Comparison of ENCODE assay signal across 8 cellular contexts in genomic region chr16:53053967-53054669, GRCh38. TPM values are rescaled to one million over a fixed set of nuclear protein-coding genes. Genes with fewer than 3 reads are reported as not detected.
DNase-seq lines count a peak whose midpoint lies in the region; ATAC-seq and TF ChIP-seq lines count a peak whose summit lies in the region.

No MANE protein-coding gene starts in this region.

- no peaks in the 10 kb centered on the region for H3K9me3 Mint-ChIP-seq in activated naive CD8-positive, alpha-beta T cell treated with anti-CD3 and anti-CD28 coated beads, Interleukin-2, amount 50 U/mL, for 24 hours
- no peaks in the 10 kb centered on the region for H3K9me3 Mint-ChIP-seq in immature natural killer cell
- H3K9me3 Mint-ChIP-seq in stimulated activated naive B cell treated with anti-CD40 and anti-IgM and Interleukin-4, amounts not matched to agents 10 μg/mL and 1 μg/mL and 100 μg/mL, for 72 hours = no peaks in the 10 kb centered on the region

- TF ChIP-seq CTCF in HFF-Myc (IDR thresholded peaks at IDR 0.05; ENCODE audit: low read depth, low read length, missing control alignments) = no peak

- H3K27ac Mint-ChIP-seq in activated naive CD8-positive, alpha-beta T cell treated with anti-CD3 and anti-CD28 coated beads, Interleukin-2, amount 50 U/mL, for 24 hours = peak overlapping the region; percentile 85
- H3K27ac Mint-ChIP-seq in immature natural killer cell = peak overlapping the region in 5 of 6 donors; percentile 29 to 83 (median 57)
- peak overlapping the region; percentile 95 for H3K27ac Mint-ChIP-seq in stimulated activated naive B cell treated with anti-CD40 and anti-IgM and Interleukin-4, amounts not matched to agents 10 μg/mL and 1 μg/mL and 100 μg/mL, for 72 hours

- H3K4me1 Mint-ChIP-seq in activated naive CD8-positive, alpha-beta T cell treated with anti-CD3 and anti-CD28 coated beads, Interleukin-2, amount 50 U/mL, for 24 hours = peaks cover 31% of the 10 kb centered on the region
- H3K4me1 Mint-ChIP-seq in immature natural killer cell = peaks cover 35 to 39% of the 10 kb centered on the region in 2 donors
- H3K4me1 Mint-ChIP-seq in stimulated activated naive B cell treated with anti-CD40 and anti-IgM and Interleukin-4, amounts not matched to agents 10 μg/mL and 1 μg/mL and 100 μg/mL, for 72 hours = peaks cover 29% of the 10 kb centered on the region in 2 donors

- peak overlapping the region; percentile 71 for H3K4me3 ChIP-seq in HFF-Myc (replicated peaks; ENCODE audit: low read depth, low read length)

- peak; percentile 53 for ATAC-seq in activated naive CD8-positive, alpha-beta T cell treated with anti-CD3 and anti-CD28 coated beads, Interleukin-2, amount 50 U/mL, for 24 hours
- peak; percentile 71 for ATAC-seq in stimulated activated naive B cell treated with anti-CD40 and anti-IgM and Interleukin-4, amounts not matched to agents 10 μg/mL and 1 μg/mL and 100 μg/mL, for 72 hours (replicated peaks)

- peaks cover 1% of the 10 kb centered on the region for H3K36me3 Mint-ChIP-seq in activated naive CD8-positive, alpha-beta T cell treated with anti-CD3 and anti-CD28 coated beads, Interleukin-2, amount 50 U/mL, for 24 hours (ENCODE audit: low read depth)
- H3K36me3 Mint-ChIP-seq in immature natural killer cell = peaks cover 0 to 3% (median 3%) of the 10 kb centered on the region in 3 donors
- H3K36me3 Mint-ChIP-seq in stimulated activated naive B cell treated with anti-CD40 and anti-IgM and Interleukin-4, amounts not matched to agents 10 μg/mL and 1 μg/mL and 100 μg/mL, for 72 hours = peaks cover 6 to 7% of the 10 kb centered on the region in 2 donors

- peak overlapping the region; percentile 86 for H3K4me3 Mint-ChIP-seq in activated naive CD8-positive, alpha-beta T cell treated with anti-CD3 and anti-CD28 coated beads, Interleukin-2, amount 50 U/mL, for 24 hours
- peak overlapping the region; percentile 90 to 97 (median 92) for H3K4me3 Mint-ChIP-seq in immature natural killer cell
- peak overlapping the region; percentile 92 to 95 for H3K4me3 Mint-ChIP-seq in stimulated activated naive B cell treated with anti-CD40 and anti-IgM and Interleukin-4, amounts not matched to agents 10 μg/mL and 1 μg/mL and 100 μg/mL, for 72 hours

- H3K27me3 Mint-ChIP-seq in activated naive CD8-positive, alpha-beta T cell treated with anti-CD3 and anti-CD28 coated beads, Interleukin-2, amount 50 U/mL, for 24 hours = peaks cover 3% of the 10 kb centered on the region
- peaks cover 0 to 5% (median 2%) of the 10 kb centered on the region in 3 donors for H3K27me3 Mint-ChIP-seq in immature natural killer cell (ENCODE audit: low read depth in 3 of 3)
- H3K27me3 Mint-ChIP-seq in stimulated activated naive B cell treated with anti-CD40 and anti-IgM and Interleukin-4, amounts not matched to agents 10 μg/mL and 1 μg/mL and 100 μg/mL, for 72 hours = peaks cover 0 to 10% of the 10 kb centered on the region in 2 donors

- DNase-seq in NCI-H1092 treated with DMSO at 0.1 percent for 48 hours (lab: John Stamatoyannopoulos, UW) (peak; percentile 57), NCI-H1092 (lab: John Stamatoyannopoulos, UW) (no peak), HFF-Myc (ENCODE audit: extremely low read depth, low read depth) (no peak), NCI-H226 (peak; percentile 12), immature natural killer cell (no peak), epidermal melanocyte (ENCODE audit: insufficient read length, low spot score) (no peak)
- peak; percentile 24 for DNase-seq in activated naive CD8-positive, alpha-beta T cell treated with anti-CD3 and anti-CD28 coated beads, Interleukin-2, amount 50 U/mL, for 24 hours
- no peak for DNase-seq in stimulated activated naive B cell treated with anti-CD40 and anti-IgM and Interleukin-4, amounts not matched to agents 10 μg/mL and 1 μg/mL and 100 μg/mL, for 72 hours

RNA-seq across cellular contexts. Expression of gene CHD9, which starts 0.7 kb away (rescaled TPM):
- polyA plus RNA-seq in immature natural killer cell = 10 to 100 TPM; 47.1 to 68.6 (median 48.5) TPM

RNA-seq across cellular contexts. Expression of gene CHD9NB, which starts 1.4 kb away (rescaled TPM):
- polyA plus RNA-seq in immature natural killer cell = not detected

Comparison
In these comparisons a context has a peak if more than half of its experiments do, and no peak if none do; other contexts are left out.
1. DNase-seq: peak in NCI-H1092 treated with DMSO at 0.1 percent for 48 hours (single experiment), NCI-H226 (single experiment) and activated naive CD8-positive, alpha-beta T cell treated with anti-CD3 and anti-CD28 coated beads, Interleukin-2, amount 50 U/mL, for 24 hours (single experiment); none in NCI-H1092 (single experiment), HFF-Myc (single experiment), immature natural killer cell (0 of 3), stimulated activated naive B cell treated with anti-CD40 and anti-IgM and Interleukin-4, amounts not matched to agents 10 μg/mL and 1 μg/mL and 100 μg/mL, for 72 hours (single experiment) and epidermal melanocyte (single experiment).
2. Peak in every context shown above with its lines, with median percentiles within 50 percentile points of each other: H3K27ac Mint-ChIP-seq and H3K4me3 Mint-ChIP-seq.